Comparison of ENCODE assay signal across 24 cellular contexts in genomic region chr19:4687396-4687795, GRCh38.
"Had no signal": no experiment of that assay in that cellular context is flagged by ENCODE, and none has a peak within 500 bp of the region (broad histone marks: within the 10 kb centered on the region; RNA-seq: fewer than 3 reads in every experiment).

No MANE protein-coding gene starts in this region.

- ATAC-seq: activated CD4-positive, CD25-positive, alpha-beta regulatory T cell treated with anti-CD3 and anti-CD28 coated beads, Interleukin-2, amount 50 U/mL, for 24 hours; activated CD8-positive, alpha-beta memory T cell treated with anti-CD3 and anti-CD28 coated beads, Interleukin-2, amount 10 ng/mL, durations not matched to agents 7 days and 5 days; esophagus mucosa; left lung; naive thymus-derived CD8-positive, alpha-beta T cell; stimulated activated naive B cell treated with anti-CD40 and anti-IgM and Interleukin-4, amounts not matched to agents 10 μg/mL and 1 μg/mL and 100 μg/mL, for 72 hours had no signal

- DNase-seq: activated CD4-positive, alpha-beta memory T cell treated with anti-CD3 and anti-CD28 coated beads, Interleukin-2, amount 10 ng/mL, durations not matched to agents 7 days and 5 days; activated CD4-positive, alpha-beta T cell treated with anti-CD3 and anti-CD28 coated beads, Interleukin-2, amount 10 ng/mL, durations not matched to agents 24 days and 14 days; activated CD8-positive, alpha-beta memory T cell treated with anti-CD3 and anti-CD28 coated beads, Interleukin-2, amount 10 ng/mL, durations not matched to agents 7 days and 5 days; activated effector memory CD4-positive, alpha-beta T cell treated with anti-CD3 and anti-CD28 coated beads, Interleukin-2, amount 50 U/mL, for 16 hours; activated naive CD4-positive, alpha-beta T cell treated with anti-CD3 and anti-CD28 coated beads, Interleukin-2, amount 10 ng/mL, durations not matched to agents 7 days and 5 days; activated T-cell treated with anti-CD3 and anti-CD28 coated beads for 4 hours; caudate nucleus; effector memory CD4-positive, alpha-beta T cell; foreskin melanocyte; hippocampal formation; kidney glomerular epithelial cell; left lung; mammary epithelial cell; naive thymus-derived CD8-positive, alpha-beta T cell; stimulated activated CD4-positive, alpha-beta T cell treated with anti-CD3 and anti-CD28 coated beads, Interleukin-2, amount 100 ng/mL, for 48 hours; stimulated activated CD8-positive, alpha-beta memory T cell treated with anti-CD3 and anti-CD28 coated beads, Interleukin-4, amount 100 ng/mL, for 48 hours; stimulated activated naive B cell treated with anti-CD40 and anti-IgM and Interleukin-4, amounts not matched to agents 10 μg/mL and 1 μg/mL and 100 μg/mL, for 72 hours; testis; trophoblast cell; uterus had no signal

- H3K4me1 ChIP-seq: left lung, neural progenitor cell, testis, uterus had no signal

- H3K27ac ChIP-seq: left lung, neural progenitor cell, testis, uterus, VCaP had no signal

- H3K36me3 ChIP-seq: neural progenitor cell, uterus had no signal

- H3K27me3 ChIP-seq: left lung, neural progenitor cell, testis, uterus had no signal

- H3K4me3 ChIP-seq: left lung, neural progenitor cell, testis, uterus had no signal

- H3K9me3 ChIP-seq: left lung, testis, uterus had no signal
